In the genomic region with DNA sequence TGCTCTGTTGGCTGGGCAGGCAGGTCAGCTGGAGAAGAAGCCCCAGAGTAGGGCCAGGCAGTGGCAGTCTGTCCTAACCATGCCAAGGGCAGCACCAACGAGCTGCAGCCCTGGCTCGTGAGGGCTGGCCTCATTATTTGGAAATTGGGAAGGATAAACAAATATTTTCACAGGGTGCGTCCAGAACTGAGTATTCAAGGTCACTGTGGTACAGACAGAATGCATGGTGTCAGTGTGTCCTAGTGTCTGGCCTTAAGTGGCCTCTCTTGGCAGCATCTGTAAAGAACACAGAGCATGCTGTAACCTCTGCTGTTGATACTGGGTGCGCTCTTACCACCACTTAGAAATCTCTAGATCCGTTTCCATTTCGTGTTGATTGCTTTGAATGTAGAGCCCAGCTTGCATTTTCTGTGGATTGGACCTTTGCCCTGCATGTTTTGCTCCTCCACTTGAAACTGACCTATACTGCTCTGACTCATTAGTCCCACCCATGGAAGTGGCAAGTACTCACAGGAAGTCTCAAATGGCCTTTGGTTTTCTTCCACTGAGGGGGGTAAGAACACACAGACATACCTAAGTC, we compare ENCODE assay signal across 9 cellular contexts.
DNase-seq lines count a peak whose midpoint lies in the region; ATAC-seq and TF ChIP-seq lines count a peak whose summit lies in the region.
"Had no signal": no experiment of that assay in that cellular context is flagged by ENCODE, and none has a peak within 500 bp of the region (broad histone marks: within the 10 kb centered on the region; RNA-seq: fewer than 3 reads in every experiment).

No MANE protein-coding gene starts in this region.

- no peaks in the 10 kb centered on the region for H3K9me3 ChIP-seq in stomach

- POLR2A ChIA-PET in WTC11 (lab: Charles Lee), result no interaction called here

- H3K27ac ChIP-seq in stomach (no peak overlapping the region), caudate nucleus (ENCODE audit: low read depth, low read length) (no peak overlapping the region)

- H3K4me1 Mint-ChIP-seq in WTC11, result peaks cover 36% of the 10 kb centered on the region

- TF ChIP-seq CTCF in WTC11 (IDR thresholded peaks at IDR 0.05), result no peak
- TF ChIP-seq CTCF in stomach (IDR thresholded peaks at IDR 0.05), result no peak

- no peaks in the 10 kb centered on the region for H3K27me3 ChIP-seq in stomach

- DNase-seq in HCEC 1CT (peak; percentile 77), WTC11 (ENCODE audit: low spot score) (no peak), hepatic stellate cell (ENCODE audit: low spot score) (peak; percentile 21), stomach (peak; percentile 32), NAMALWA (ENCODE audit: low spot score) (no peak), caudate nucleus (lab: John Stamatoyannopoulos, UW) (no peak)
- DNase-seq: activated naive CD4-positive, alpha-beta T cell treated with Interleukin-2 at 50 U/mL for 16 hours had no signal

- WGBS in stomach, 5 donors, result 34 to 45% (median 41%) methylated on average over 6 of the region's 6 CpGs

- no peak overlapping the region for H3K4me3 ChIP-seq in stomach

- no peak for TF ChIP-seq EP300 in stomach (IDR thresholded peaks at IDR 0.05)

- no peak overlapping the region for H3K27ac Mint-ChIP-seq in WTC11

- no peaks in the 10 kb centered on the region for H3K36me3 ChIP-seq in stomach

- H3K27me3 Mint-ChIP-seq in WTC11 (ENCODE audit: low read depth), result peaks cover 9% of the 10 kb centered on the region

- TF ChIP-seq POLR2A in stomach (IDR thresholded peaks at IDR 0.05), result no peak

- no peaks in the 10 kb centered on the region for H3K9me3 Mint-ChIP-seq in WTC11

- CTCF ChIA-PET in WTC11 (lab: Charles Lee), result no interaction called here

- intact Hi-C loops in stomach (cut with DNase I; ENCODE audit: low total_unique reads), result no loop called here

- H3K4me3 Mint-ChIP-seq in WTC11, result no peak overlapping the region

- no peaks in the 10 kb centered on the region for H3K36me3 Mint-ChIP-seq in WTC11

- ATAC-seq in WTC11, result peak; percentile 43
- ATAC-seq in HG02798 (IDR thresholded peaks at IDR 0.05; ENCODE audit: poor library complexity, unreplicated experiment), result no peak
- no peak for ATAC-seq in HG03196 (IDR thresholded peaks at IDR 0.05; ENCODE audit: unreplicated experiment)

- no peaks in the 10 kb centered on the region for H3K4me1 ChIP-seq in stomach

TF ChIP-seq in WTC11, 78 proteins besides CTCF, POLR2A, EP300 and RAD21:
- TF ChIP-seq ZNF263 (CRISPR knock-in tag; IDR thresholded peaks at IDR 0.05; ENCODE audit: low read depth) (no peak), GABPB1 (CRISPR knock-in tag; IDR thresholded peaks at IDR 0.05) (no peak), IRF2 (CRISPR knock-in tag; IDR thresholded peaks at IDR 0.05; ENCODE audit: borderline replicate concordance, low read depth) (no peak), NFATC4 (CRISPR knock-in tag; IDR thresholded peaks at IDR 0.05) (no peak), RORB (CRISPR knock-in tag; IDR thresholded peaks at IDR 0.05) (no peak), TP53 (CRISPR knock-in tag; IDR thresholded peaks at IDR 0.05) (no peak), ZNF138 (CRISPR knock-in tag; conservative IDR thresholded peaks at IDR 0.05) (no peak), ZNF121 (CRISPR knock-in tag; IDR thresholded peaks at IDR 0.05) (no peak)
- TF ChIP-seq, protein P1, sequence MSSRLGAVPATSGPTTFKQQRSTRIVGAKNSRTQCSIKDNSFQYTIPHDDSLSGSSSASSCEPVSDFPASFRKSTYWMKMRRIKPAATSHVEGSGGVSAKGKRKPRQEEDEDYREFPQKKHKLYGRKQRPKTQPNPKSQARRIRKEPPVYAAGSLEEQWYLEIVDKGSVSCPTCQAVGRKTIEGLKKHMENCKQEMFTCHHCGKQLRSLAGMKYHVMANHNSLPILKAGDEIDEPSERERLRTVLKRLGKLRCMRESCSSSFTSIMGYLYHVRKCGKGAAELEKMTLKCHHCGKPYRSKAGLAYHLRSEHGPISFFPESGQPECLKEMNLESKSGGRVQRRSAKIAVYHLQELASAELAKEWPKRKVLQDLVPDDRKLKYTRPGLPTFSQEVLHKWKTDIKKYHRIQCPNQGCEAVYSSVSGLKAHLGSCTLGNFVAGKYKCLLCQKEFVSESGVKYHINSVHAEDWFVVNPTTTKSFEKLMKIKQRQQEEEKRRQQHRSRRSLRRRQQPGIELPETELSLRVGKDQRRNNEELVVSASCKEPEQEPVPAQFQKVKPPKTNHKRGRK (CRISPR knock-in tag; IDR thresholded peaks at IDR 0.05; ENCODE audit: borderline replicate concordance), result no peak
- TF ChIP-seq, protein P2, sequence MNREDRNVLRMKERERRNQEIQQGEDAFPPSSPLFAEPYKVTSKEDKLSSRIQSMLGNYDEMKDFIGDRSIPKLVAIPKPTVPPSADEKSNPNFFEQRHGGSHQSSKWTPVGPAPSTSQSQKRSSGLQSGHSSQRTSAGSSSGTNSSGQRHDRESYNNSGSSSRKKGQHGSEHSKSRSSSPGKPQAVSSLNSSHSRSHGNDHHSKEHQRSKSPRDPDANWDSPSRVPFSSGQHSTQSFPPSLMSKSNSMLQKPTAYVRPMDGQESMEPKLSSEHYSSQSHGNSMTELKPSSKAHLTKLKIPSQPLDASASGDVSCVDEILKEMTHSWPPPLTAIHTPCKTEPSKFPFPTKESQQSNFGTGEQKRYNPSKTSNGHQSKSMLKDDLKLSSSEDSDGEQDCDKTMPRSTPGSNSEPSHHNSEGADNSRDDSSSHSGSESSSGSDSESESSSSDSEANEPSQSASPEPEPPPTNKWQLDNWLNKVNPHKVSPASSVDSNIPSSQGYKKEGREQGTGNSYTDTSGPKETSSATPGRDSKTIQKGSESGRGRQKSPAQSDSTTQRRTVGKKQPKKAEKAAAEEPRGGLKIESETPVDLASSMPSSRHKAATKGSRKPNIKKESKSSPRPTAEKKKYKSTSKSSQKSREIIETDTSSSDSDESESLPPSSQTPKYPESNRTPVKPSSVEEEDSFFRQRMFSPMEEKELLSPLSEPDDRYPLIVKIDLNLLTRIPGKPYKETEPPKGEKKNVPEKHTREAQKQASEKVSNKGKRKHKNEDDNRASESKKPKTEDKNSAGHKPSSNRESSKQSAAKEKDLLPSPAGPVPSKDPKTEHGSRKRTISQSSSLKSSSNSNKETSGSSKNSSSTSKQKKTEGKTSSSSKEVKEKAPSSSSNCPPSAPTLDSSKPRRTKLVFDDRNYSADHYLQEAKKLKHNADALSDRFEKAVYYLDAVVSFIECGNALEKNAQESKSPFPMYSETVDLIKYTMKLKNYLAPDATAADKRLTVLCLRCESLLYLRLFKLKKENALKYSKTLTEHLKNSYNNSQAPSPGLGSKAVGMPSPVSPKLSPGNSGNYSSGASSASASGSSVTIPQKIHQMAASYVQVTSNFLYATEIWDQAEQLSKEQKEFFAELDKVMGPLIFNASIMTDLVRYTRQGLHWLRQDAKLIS (CRISPR knock-in tag; IDR thresholded peaks at IDR 0.05; ENCODE audit: borderline replicate concordance), result no peak
- TF ChIP-seq, protein P3, sequence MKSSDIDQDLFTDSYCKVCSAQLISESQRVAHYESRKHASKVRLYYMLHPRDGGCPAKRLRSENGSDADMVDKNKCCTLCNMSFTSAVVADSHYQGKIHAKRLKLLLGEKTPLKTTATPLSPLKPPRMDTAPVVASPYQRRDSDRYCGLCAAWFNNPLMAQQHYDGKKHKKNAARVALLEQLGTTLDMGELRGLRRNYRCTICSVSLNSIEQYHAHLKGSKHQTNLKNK (CRISPR knock-in tag; IDR thresholded peaks at IDR 0.05), result no peak
- TF ChIP-seq, protein P4, sequence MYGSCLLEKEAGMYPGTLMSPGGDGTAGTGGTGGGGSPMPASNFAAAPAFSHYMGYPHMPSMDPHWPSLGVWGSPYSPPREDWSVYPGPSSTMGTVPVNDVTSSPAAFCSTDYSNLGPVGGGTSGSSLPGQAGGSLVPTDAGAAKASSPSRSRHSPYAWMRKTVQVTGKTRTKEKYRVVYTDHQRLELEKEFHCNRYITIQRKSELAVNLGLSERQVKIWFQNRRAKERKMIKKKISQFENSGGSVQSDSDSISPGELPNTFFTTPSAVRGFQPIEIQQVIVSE (CRISPR knock-in tag; IDR thresholded peaks at IDR 0.05; ENCODE audit: borderline replicate concordance), result no peak
TF ChIP-seq in WTC11: peak in this region for 0.

Comparison
In these comparisons a context has a peak if more than half of its experiments do, and no peak if none do; other contexts are left out.
1. DNase-seq: peak in HCEC 1CT (single experiment), hepatic stellate cell (single experiment) and stomach (single experiment); none in WTC11 (single experiment), NAMALWA (single experiment) and caudate nucleus (0 of 61).